1 cellular context compared by ENCODE assay signal in genomic region chr1:164685656-164686055, GRCh38.
TF ChIP-seq lines count a peak whose summit lies in the region.

No MANE protein-coding gene starts in this region.

TF ChIP-seq in GM23338, 12 proteins besides CTCF, POLR2A, EP300 and RAD21:
- TF ChIP-seq ZNF462 (CRISPR knock-in tag; IDR thresholded peaks at IDR 0.05) (no peak), ZNF114 (CRISPR knock-in tag; IDR thresholded peaks at IDR 0.05) (no peak), NANOG (IDR thresholded peaks at IDR 0.05; ENCODE audit: borderline replicate concordance) (no peak), EZH2 (IDR thresholded peaks at IDR 0.05; ENCODE audit: low read depth, unreplicated experiment) (no peak), CREB1 (CRISPR knock-in tag; IDR thresholded peaks at IDR 0.05; ENCODE audit: low read depth) (no peak), ZNF331 (CRISPR knock-in tag; IDR thresholded peaks at IDR 0.05; ENCODE audit: low read depth) (no peak), REST (IDR thresholded peaks at IDR 0.05; ENCODE audit: unreplicated experiment) (no peak)
